ENCODE assay signal across 8 cellular contexts in the genomic region with DNA sequence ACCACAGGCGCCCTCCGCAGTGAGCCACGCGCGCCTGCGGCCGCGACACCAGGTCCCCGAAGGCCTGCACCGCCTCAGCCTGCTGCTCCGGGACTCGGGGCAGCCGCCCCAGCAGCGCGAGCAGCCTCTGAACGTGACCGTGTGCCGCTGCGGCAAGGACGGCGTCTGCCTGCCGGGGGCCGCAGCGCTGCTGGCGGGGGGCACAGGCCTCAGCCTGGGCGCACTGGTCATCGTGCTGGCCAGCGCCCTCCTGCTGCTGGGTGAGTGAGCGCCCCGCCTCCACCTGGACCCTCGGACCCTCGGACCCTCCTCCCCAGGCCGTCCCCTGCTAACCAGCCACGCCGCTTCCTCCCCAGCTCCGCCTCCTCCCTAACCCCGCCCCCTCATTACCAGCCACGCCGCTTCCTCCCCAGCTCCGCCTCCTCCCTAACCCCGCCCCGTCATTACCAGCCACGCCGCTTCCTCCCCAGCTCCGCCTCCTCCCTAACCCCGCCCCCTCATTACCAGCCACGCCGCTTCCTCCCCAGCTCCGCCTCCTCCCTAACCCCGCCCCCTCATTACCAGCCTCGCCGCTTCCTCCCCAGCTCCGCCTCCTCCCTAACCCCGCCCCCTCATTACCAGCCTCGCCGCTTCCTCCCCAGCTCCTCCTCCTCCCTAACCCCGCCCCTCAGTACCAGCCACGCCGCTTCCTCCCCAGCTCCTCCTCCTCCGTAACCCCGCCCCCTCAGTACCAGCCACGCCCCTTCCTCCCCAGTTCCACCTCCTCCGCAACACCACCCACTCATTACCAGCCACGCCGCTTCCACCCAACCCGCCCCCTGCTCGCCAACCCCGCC. TPM values are rescaled to one million over a fixed set of nuclear protein-coding genes. Genes with fewer than 3 reads are reported as not detected.
DNase-seq lines count a peak whose midpoint lies in the region; ATAC-seq, FAIRE-seq and TF ChIP-seq lines count a peak whose summit lies in the region.
"Not testable (repeated sequence)": the region's sequence is repeated elsewhere in the genome, so short reads cannot be mapped to it uniquely, and the experiment has no call there.

No MANE protein-coding gene starts in this region.

- WGBS in sigmoid colon, 2 donors = 2 to 7% methylated on average over 68 of the region's 68 CpGs
- 0% methylated on average over 9 to 34 of the region's 68 CpGs for WGBS in upper lobe of left lung, 2 donors

- H3K9me3 Mint-ChIP-seq in dendritic cell treated with granulocyte-macrophage colony-stimulating factor and Interleukin-4, amounts not matched to agents 40 ng/mL and 50 ng/mL, for 4 days = not testable (repeated sequence)

- not testable (repeated sequence) for H3K27ac Mint-ChIP-seq in dendritic cell treated with granulocyte-macrophage colony-stimulating factor and Interleukin-4, amounts not matched to agents 40 ng/mL and 50 ng/mL, for 4 days

- not testable (repeated sequence) for H3K27ac ChIP-seq in RWPE2 (ENCODE audit: poor library complexity, severe bottlenecking); sigmoid colon; upper lobe of left lung

- not testable (repeated sequence) for TF ChIP-seq POLR2A in sigmoid colon (IDR thresholded peaks at IDR 0.05); upper lobe of left lung (IDR thresholded peaks at IDR 0.05)

- peak; percentile 28 for ATAC-seq in RWPE2 (ENCODE audit: low read depth)
- ATAC-seq in upper lobe of left lung (ENCODE audit: low FRiP score in 2 of 2) = peak; percentile 42 to 84

- H3K4me1 ChIP-seq in RWPE2 (ENCODE audit: insufficient read depth, poor library complexity, severe bottlenecking) = not testable (repeated sequence)
- H3K4me1 ChIP-seq in sigmoid colon (peaks cover 0 to 18% (median 13%) of the 10 kb centered on the region in 4 donors), upper lobe of left lung (peaks cover 6 to 24% (median 17%) of the 10 kb centered on the region in 4 donors)

- H3K4me3 ChIP-seq in RWPE2 (ENCODE audit: severe bottlenecking) = peak overlapping the region; percentile 36
- H3K4me3 ChIP-seq in iPS-18c (ENCODE audit: insufficient read depth, low read depth, low read length) = peak overlapping the region; percentile 55; the same call in 1 of the 2 replicates
- H3K4me3 ChIP-seq in sigmoid colon = peak overlapping the region; percentile 18 to 48 (median 40)
- H3K4me3 ChIP-seq in upper lobe of left lung = peak overlapping the region; percentile 10 to 51 (median 50)

- not testable (repeated sequence) for H3K9me3 ChIP-seq in RWPE2 (ENCODE audit: severe bottlenecking); iPS-18c (ENCODE audit: control insufficient read depth, insufficient read depth, low read length); sigmoid colon; upper lobe of left lung

- H3K36me3 Mint-ChIP-seq in dendritic cell treated with granulocyte-macrophage colony-stimulating factor and Interleukin-4, amounts not matched to agents 40 ng/mL and 50 ng/mL, for 4 days (ENCODE audit: low read depth) = not testable (repeated sequence)

- intact Hi-C loops in dendritic cell treated with granulocyte-macrophage colony-stimulating factor and Interleukin-4, amounts not matched to agents 40 ng/mL and 50 ng/mL, for 4 days (cut with micrococcal nuclease); sigmoid colon (cut with DNase I): not testable (repeated sequence)

- not testable (repeated sequence) for H3K27me3 ChIP-seq in RWPE2 (ENCODE audit: insufficient read depth, poor library complexity, severe bottlenecking); upper lobe of left lung
- peaks cover 7 to 28% (median 26%) of the 10 kb centered on the region in 3 donors for H3K27me3 ChIP-seq in sigmoid colon

- peak; percentile 88 for FAIRE-seq in G401.6 (lab: Jason Lieb, UNC)

- peak overlapping the region; percentile 4 for H3K4me3 Mint-ChIP-seq in dendritic cell treated with granulocyte-macrophage colony-stimulating factor and Interleukin-4, amounts not matched to agents 40 ng/mL and 50 ng/mL, for 4 days

- DNase-seq in KG1 (lab: John Stamatoyannopoulos, UW) = peak; percentile 9
- DNase-seq in RWPE2 (ENCODE audit: low spot score) = peak; percentile 82
- DNase-seq in activated CD8-positive, alpha-beta memory T cell treated with anti-CD3 and anti-CD28 coated beads, Interleukin-2, amount 50 U/mL, for 1 hour (ENCODE audit: extremely low read depth) = peak; percentile 59
- DNase-seq in sigmoid colon = not testable (repeated sequence)
- peak; percentile 82 to 89 for DNase-seq in upper lobe of left lung

- TF ChIP-seq EP300 in sigmoid colon (IDR thresholded peaks at IDR 0.05); upper lobe of left lung (IDR thresholded peaks at IDR 0.05): not testable (repeated sequence)

- not testable (repeated sequence) for TF ChIP-seq CTCF in RWPE2 (IDR thresholded peaks at IDR 0.05; ENCODE audit: poor library complexity, severe bottlenecking); sigmoid colon (IDR thresholded peaks at IDR 0.05); upper lobe of left lung (IDR thresholded peaks at IDR 0.05)

- not testable (repeated sequence) for H3K36me3 ChIP-seq in RWPE2 (ENCODE audit: low read depth); sigmoid colon; upper lobe of left lung

- H3K4me1 Mint-ChIP-seq in dendritic cell treated with granulocyte-macrophage colony-stimulating factor and Interleukin-4, amounts not matched to agents 40 ng/mL and 50 ng/mL, for 4 days (ENCODE audit: low read depth) = peaks cover 10% of the 10 kb centered on the region

- peaks cover 52% of the 10 kb centered on the region for H3K27me3 Mint-ChIP-seq in dendritic cell treated with granulocyte-macrophage colony-stimulating factor and Interleukin-4, amounts not matched to agents 40 ng/mL and 50 ng/mL, for 4 days

RNA-seq across cellular contexts. Expression of a gene that starts 7.9 kb away (rescaled TPM):
- total RNA-seq in sigmoid colon = not detected
- under 1 TPM in 1 of 3 donors, not detected in 2; 0.87 TPM for polyA plus RNA-seq in sigmoid colon
- total RNA-seq in upper lobe of left lung = 100 to 1,000 TPM in 4 of 6 donors, 10 to 100 TPM in 2; 71.0 to 320 (median 174) TPM

RNA-seq across cellular contexts. Expression of a gene that starts 20.9 kb away (rescaled TPM):
- total RNA-seq in sigmoid colon (not detected), upper lobe of left lung (1 to 10 TPM in 3 of 6 donors, under 1 TPM in 3; 0.39 to 4.2 (median 1.2) TPM)
- polyA plus RNA-seq in sigmoid colon = under 1 TPM in 1 of 3 donors, not detected in 2; 0.01 TPM

RNA-seq across cellular contexts. Expression of a gene that starts 25.1 kb away (rescaled TPM):
- 10 to 100 TPM in 3 of 4 donors, 1 to 10 TPM in 1; 6.4 to 21.8 (median 12.6) TPM for total RNA-seq in sigmoid colon
- polyA plus RNA-seq in sigmoid colon = 10 to 100 TPM in 1 of 3 donors, 1 to 10 TPM in 1, under 1 TPM in 1; 0.69 to 96.1 (median 2.7) TPM
- total RNA-seq in upper lobe of left lung = 10 to 100 TPM; 12.3 to 50.1 (median 17.7) TPM

Comparison
In these comparisons a context has a peak if more than half of its experiments do, and no peak if none do; other contexts are left out.
1. RNA of a gene that starts 7.9 kb away (total RNA-seq): 71.0 to 320 TPM in upper lobe of left lung; not detected in sigmoid colon; every median in the first group is over 10 times any median in the second.
2. Peak in every context shown above with its lines, with median percentiles within 50 percentile points of each other: H3K4me3 ChIP-seq.